10 cellular contexts compared by ENCODE assay signal in the genomic region with DNA sequence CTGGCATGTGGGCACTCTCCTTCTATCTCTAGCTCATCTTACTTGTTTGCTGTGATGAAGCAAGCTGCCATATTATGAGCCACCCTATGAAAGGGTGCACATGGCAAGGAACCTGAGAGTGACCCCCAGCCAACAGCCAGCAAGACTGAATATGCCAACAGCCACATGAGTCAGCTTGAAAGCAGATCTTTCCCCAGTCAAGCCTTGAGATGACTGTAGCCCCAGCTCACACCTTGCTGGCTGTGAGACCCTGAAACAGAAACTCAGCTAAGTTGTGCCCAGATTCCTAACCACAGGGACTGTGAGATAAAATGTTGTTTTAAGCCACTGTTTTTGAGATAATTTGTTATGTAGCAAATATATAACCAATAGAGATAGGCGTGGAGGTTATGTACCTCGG. TPM values are rescaled to one million over a fixed set of nuclear protein-coding genes. Genes with fewer than 3 reads are reported as not detected.
DNase-seq lines count a peak whose midpoint lies in the region; ATAC-seq, FAIRE-seq and TF ChIP-seq lines count a peak whose summit lies in the region.
"Had no signal": no experiment of that assay in that cellular context is flagged by ENCODE, and none has a peak within 500 bp of the region (broad histone marks: within the 10 kb centered on the region; RNA-seq: fewer than 3 reads in every experiment).

No MANE protein-coding gene starts in this region.

- BruUV-seq in mammary epithelial cell (replicated peaks; lab: Mats Ljungman, UMichigan): no TSS peak

- intact Hi-C loops in mammary epithelial cell (cut with micrococcal nuclease): no loop called here

- H3K4me2 ChIP-seq in mammary epithelial cell (ENCODE audit: insufficient read depth, low read depth, low read length): no peak overlapping the region

- peak; percentile 3 for DNase-seq in EH (ENCODE audit: low read depth)
- peak; percentile 60 for DNase-seq in mammary epithelial cell
- DNase-seq in NCI-H1694 (lab: John Stamatoyannopoulos, UW): no peak
- DNase-seq in middle frontal gyrus (ENCODE audit: extremely low spot score, low spot score): no peak
- no peak for DNase-seq in RCC 7860 (ENCODE audit: low spot score)
- DNase-seq: posterior cingulate gyrus had no signal

- in situ Hi-C loops in mammary epithelial cell (cut with MboI; ENCODE audit: low sequenced_read_pairs in 2 of 2): no loop called here

- no peak for FAIRE-seq in RCC 7860 (lab: Jason Lieb, UNC)
- FAIRE-seq: urothelium cell line had no signal

- CTCF ChIA-PET in mammary epithelial cell (lab: Charles Lee; ENCODE audit: low non-redundant PET): no interaction called here

- H4K20me1 ChIP-seq in mammary epithelial cell (ENCODE audit: insufficient read depth, low read length): no peaks in the 10 kb centered on the region

- H3K9me3 ChIP-seq in mammary epithelial cell (replicated peaks; ENCODE audit: insufficient read depth, low read length): no peaks in the 10 kb centered on the region

- H3K27me3 ChIP-seq in mammary epithelial cell (ENCODE audit: insufficient read depth, low read length): no peaks in the 10 kb centered on the region

- H3K27ac ChIP-seq in mammary epithelial cell (ENCODE audit: insufficient read depth, low read depth, low read length): no peak overlapping the region

- ATAC-seq in GM19397 (IDR thresholded peaks at IDR 0.05; ENCODE audit: unreplicated experiment) (peak; percentile 77), HG03342 (IDR thresholded peaks at IDR 0.05; ENCODE audit: unreplicated experiment) (peak; percentile 80), HG02884 (IDR thresholded peaks at IDR 0.05; ENCODE audit: unreplicated experiment) (no peak)

- WGBS in mammary epithelial cell (ENCODE audit: low coverage, missing lambda C conversion rate): 100% methylated on average over 2 of the region's 2 CpGs

- TF ChIP-seq CTCF in mammary epithelial cell (conservative IDR thresholded peaks at IDR 0.05 in 1 of 2, IDR thresholded peaks at IDR 0.05 in 1 of 2; ENCODE audit: extremely low read depth in 1 of 2, insufficient read depth in 1 of 2, low read depth in 1 of 2, low read length in 2 of 2): no peak

- H3K79me2 ChIP-seq in mammary epithelial cell (ENCODE audit: insufficient read depth, low read length): no peaks in the 10 kb centered on the region

- H2AFZ ChIP-seq in mammary epithelial cell (ENCODE audit: low read depth, low read length): no peak overlapping the region

- dilution Hi-C loops in mammary epithelial cell (cut with HindIII; ENCODE audit: low sequenced_read_pairs): no loop called here

- H3K4me3 ChIP-seq in mammary epithelial cell (replicated peaks in 1 of 3; ENCODE audit: insufficient read depth in 1 of 3, low read depth in 2 of 3, low read length in 3 of 3): no peak overlapping the region

- H3K4me1 ChIP-seq in mammary epithelial cell (ENCODE audit: insufficient read depth, low read length): peaks cover 24% of the 10 kb centered on the region

- no peaks in the 10 kb centered on the region for H3K36me3 ChIP-seq in mammary epithelial cell (ENCODE audit: insufficient read depth, low read length)

- no peak overlapping the region for H3K9ac ChIP-seq in mammary epithelial cell (ENCODE audit: insufficient read depth, low read length)

RNA-seq across cellular contexts. Expression of a gene that starts 36.2 kb away (rescaled TPM):
- total RNA-seq in mammary epithelial cell: 100 to 1,000 TPM; 106 to 125 TPM
- 40.2 TPM for polyA plus RNA-seq in mammary epithelial cell
- 90.0 TPM for polyA minus RNA-seq in mammary epithelial cell

Comparison
In these comparisons a context has a peak if more than half of its experiments do, and no peak if none do; other contexts are left out.
1. DNase-seq: peak in EH (single experiment) and mammary epithelial cell (single experiment); none in NCI-H1694 (single experiment), middle frontal gyrus (single experiment) and RCC 7860 (single experiment).